ENCODE assay signal across 15 cellular contexts in genomic region chr4:75848891-75849290, GRCh38. TPM values are rescaled to one million over a fixed set of nuclear protein-coding genes. Genes with fewer than 3 reads are reported as not detected.
DNase-seq lines count a peak whose midpoint lies in the region; ATAC-seq and TF ChIP-seq lines count a peak whose summit lies in the region.
"Had no signal": no experiment of that assay in that cellular context is flagged by ENCODE, and none has a peak within 500 bp of the region (broad histone marks: within the 10 kb centered on the region; RNA-seq: fewer than 3 reads in every experiment).

No MANE protein-coding gene starts in this region.

- no TSS peak for BruUV-seq in PC-9 (replicated peaks; lab: Mats Ljungman, UMichigan)

- no peak for TF ChIP-seq POLR2A in testis (IDR thresholded peaks at IDR 0.05)

- H3K4me1 ChIP-seq in PC-9 (replicated peaks; ENCODE audit: insufficient read depth) (peaks cover 12% of the 10 kb centered on the region), testis (no peaks in the 10 kb centered on the region)

- no peak overlapping the region for H2AFZ ChIP-seq in PC-9

- WGBS in testis, 2 donors, result 80 to 84% methylated on average over 4 of the region's 4 CpGs

- H3K4me3 ChIP-seq in PC-9 (no peak overlapping the region), fibroblast of villous mesenchyme (ENCODE audit: low read depth, low read length) (no peak overlapping the region), testis (no peak overlapping the region)
- H3K4me3 ChIP-seq: esophagus muscularis mucosa, pancreas, skin epidermis, vagina had no signal

- H3F3A ChIP-seq in PC-9 (ENCODE audit: insufficient read depth, low read depth), result peaks cover 10% of the 10 kb centered on the region

- ATAC-seq in HG02678 (IDR thresholded peaks at IDR 0.05; ENCODE audit: unreplicated experiment), result no peak

- H3K36me3 ChIP-seq in PC-9 (ENCODE audit: low read depth), result no peaks in the 10 kb centered on the region
- H3K36me3 ChIP-seq in testis (ENCODE audit: low read depth, missing control alignments), result no peaks in the 10 kb centered on the region
- H3K36me3 ChIP-seq: esophagus muscularis mucosa, pancreas, vagina had no signal

- H4K20me1 ChIP-seq in PC-9 (ENCODE audit: insufficient read depth), result no peaks in the 10 kb centered on the region

- no peaks in the 10 kb centered on the region for H3K27me3 ChIP-seq in PC-9 (ENCODE audit: insufficient read depth, low read depth)
- no peaks in the 10 kb centered on the region for H3K27me3 ChIP-seq in testis
- H3K27me3 ChIP-seq: esophagus muscularis mucosa, pancreas, vagina had no signal

- TF ChIP-seq CTCF in GM20000 (IDR thresholded peaks at IDR 0.05; ENCODE audit: extremely low read depth, missing control alignments) (no peak), PC-9 (conservative IDR thresholded peaks at IDR 0.05) (no peak), fibroblast of villous mesenchyme (IDR thresholded peaks at IDR 0.05; ENCODE audit: insufficient read depth, low read depth, low read length) (no peak), testis (IDR thresholded peaks at IDR 0.05) (no peak)

- CTCF ChIA-PET in PC-9 (lab: Charles Lee), result interaction anchor here (0.7 kb wide), 1 partner anchor 16 kb away, joined by 7 read pairs; no protein-coding TSS in a partner anchor

- DNase-seq in EH (ENCODE audit: low read depth), result peak; percentile 60
- peak; percentile 12 for DNase-seq in GM20000 (ENCODE audit: low spot score)
- DNase-seq in PC-9, result no peak
- peak; percentile 47 for DNase-seq in fibroblast of villous mesenchyme (ENCODE audit: low read depth)
- no peak for DNase-seq in testis
- no peak for DNase-seq in DMS53 treated with DMSO at 0.1 percent for 48 hours (lab: John Stamatoyannopoulos, UW; ENCODE audit: unreplicated experiment)
- DNase-seq: activated CD8-positive, alpha-beta memory T cell treated with anti-CD3 and anti-CD28 coated beads, Interleukin-2, amount 50 U/mL, for 4 hours; stimulated activated naive CD4-positive, alpha-beta T cell treated with Interleukin-2 at 50 U/mL for 16 hours had no signal

- H3K9me2 ChIP-seq in PC-9 (ENCODE audit: insufficient read depth), result no peaks in the 10 kb centered on the region

- intact Hi-C loops in PC-9 (cut with micrococcal nuclease; ENCODE audit: unreplicated experiment) (no loop called here), testis (cut with DNase I; ENCODE audit: low total_unique reads) (no loop called here)

- POLR2A ChIA-PET in PC-9 (lab: Charles Lee; ENCODE audit: unreplicated experiment), result interaction anchor here (0.5 kb wide), 1 partner anchor 137 kb away, joined by 3 read pairs; no protein-coding TSS in a partner anchor

- peak overlapping the region; percentile 68; the same call in 1 of the 2 replicates for H3K4me2 ChIP-seq in PC-9

- H3K27ac ChIP-seq in PC-9 (no peak overlapping the region), testis (no peak overlapping the region)
- H3K27ac ChIP-seq: esophagus muscularis mucosa, pancreas, skin epidermis, vagina had no signal

- H3K9me3 ChIP-seq in PC-9 (ENCODE audit: insufficient read depth, low read depth), result no peaks in the 10 kb centered on the region
- no peaks in the 10 kb centered on the region for H3K9me3 ChIP-seq in testis
- H3K9me3 ChIP-seq: esophagus muscularis mucosa, pancreas, vagina had no signal

- H3K79me2 ChIP-seq in PC-9 (ENCODE audit: low read depth), result no peaks in the 10 kb centered on the region

RNA-seq across cellular contexts. Expression of gene PPEF2, which starts 53.4 kb away (rescaled TPM):
- total RNA-seq in PC-9 (2021) (not detected in 2 replicates), fibroblast of villous mesenchyme (under 0.01 TPM in 1 of 2 replicates, not detected in the other), testis (under 1 TPM; 0.50 to 0.71 TPM)
- 1.4 TPM for polyA plus RNA-seq in testis (ENCODE audit: insufficient read depth, low read depth, low replicate concordance)
- total RNA-seq: esophagus muscularis mucosa, left colon, pancreas, vagina had no signal
- polyA plus RNA-seq: CD14-positive monocyte, pancreas had no signal

Comparison
In these comparisons a context has a peak if more than half of its experiments do, and no peak if none do; other contexts are left out.
1. DNase-seq: peak in EH (single experiment), GM20000 (single experiment) and fibroblast of villous mesenchyme (single experiment); none in PC-9 (0 of 2), testis (single experiment) and DMS53 treated with DMSO at 0.1 percent for 48 hours (single experiment).